Comparison of ENCODE assay signal across 18 cellular contexts in genomic region chr7:112072541-112073245, GRCh38.
"Had no signal": no experiment of that assay in that cellular context is flagged by ENCODE, and none has a peak within 500 bp of the region (broad histone marks: within the 10 kb centered on the region; RNA-seq: fewer than 3 reads in every experiment).

No MANE protein-coding gene starts in this region.

- H3K4me3 ChIP-seq: lung, pancreas, tibial artery had no signal

- H3K36me3 ChIP-seq: pancreas, tibial artery had no signal

- H3K27me3 ChIP-seq: pancreas, tibial artery had no signal

- H3K4me1 ChIP-seq: tibial artery had no signal

- FAIRE-seq: colon, pancreas, TTC549 had no signal

- H3K9me3 ChIP-seq: pancreas had no signal

- DNase-seq: activated CD4-positive, alpha-beta T cell treated with anti-CD3 and anti-CD28 coated beads for 48 hours; activated CD8-positive, alpha-beta memory T cell treated with anti-CD3 and anti-CD28 coated beads, Interleukin-2, amount 50 U/mL, for 4 hours; activated CD8-positive, alpha-beta T cell treated with anti-CD3 and anti-CD28 coated beads, Interleukin-2, amount 10 ng/mL, durations not matched to agents 7 days and 5 days; activated gamma-delta T cell; activated T-cell treated with anti-CD3 and anti-CD28 coated beads, Interleukin-2, amount 50 U/mL, for 72 hours; caudate nucleus; naive B cell; pancreas; retina; stimulated activated CD4-positive, alpha-beta T cell treated with anti-CD3 and anti-CD28 coated beads, Interleukin-2, amount 100 ng/mL, for 48 hours; T-helper 2 cell; tibial artery had no signal

- ATAC-seq: activated CD8-positive, alpha-beta T cell treated with anti-CD3 and anti-CD28 coated beads, Interleukin-2, amount 10 ng/mL, durations not matched to agents 7 days and 5 days; activated naive CD4-positive, alpha-beta T cell treated with anti-CD3 and anti-CD28 coated beads, Interleukin-2, amount 50 U/mL, for 72 hours; activated T-cell treated with anti-CD3 and anti-CD28 coated beads, Interleukin-2, amount 50 U/mL, for 72 hours; pancreas; stimulated activated memory B cell treated with anti-CD40 and anti-IgM and Interleukin-4, amounts not matched to agents 10 μg/mL and 1 μg/mL and 100 μg/mL, for 72 hours; WTC11 had no signal

- H3K27ac ChIP-seq: pancreas, tibial artery had no signal
